ENCODE assay signal across 1 cellular context in genomic region chr9:109119439-109120203, GRCh38.
A peak's percentile ranks its signal among the peaks of the same experiment; 100 is the strongest.
TF ChIP-seq lines count a peak whose summit lies in the region.

TMEM245 (minus strand) TSS chr9:109119947; CDS start chr9:109119913, 34 bp downstream.

TF ChIP-seq in A549, 52 proteins besides CTCF, POLR2A, EP300 and RAD21 (continued from another document):
- TF ChIP-seq SMC3 (IDR thresholded peaks at IDR 0.05) (peak; percentile 17; the same call in 1 of the 3 replicates), HOXB13 (CRISPR knock-in tag; IDR thresholded peaks at IDR 0.05; ENCODE audit: low read depth) (no peak), E2F6 (IDR thresholded peaks at IDR 0.05; ENCODE audit: borderline replicate concordance, low read depth) (peak; percentile 62)
